Comparison of ENCODE assay signal across 1 cellular context in genomic region chr6:137883400-137883888, GRCh38.
TF ChIP-seq lines count a peak whose summit lies in the region.

No MANE protein-coding gene starts in this region.

TF ChIP-seq in K562, 482 proteins besides CTCF, POLR2A, EP300 and RAD21 (continued from another document):
- peak; percentile 72; the same call in 1 of the 2 replicates for TF ChIP-seq THRB (CRISPR knock-in tag; conservative IDR thresholded peaks at IDR 0.05)
- no peak for TF ChIP-seq HNRNPLL (IDR thresholded peaks at IDR 0.05; ENCODE audit: low read depth, low read length, poor library complexity, severe bottlenecking)
- no peak for TF ChIP-seq KLF16 (IDR thresholded peaks at IDR 0.05)
- no peak for TF ChIP-seq RBM34 (IDR thresholded peaks at IDR 0.05; ENCODE audit: borderline replicate concordance, insufficient read depth, low read length)
- TF ChIP-seq, protein P1, sequence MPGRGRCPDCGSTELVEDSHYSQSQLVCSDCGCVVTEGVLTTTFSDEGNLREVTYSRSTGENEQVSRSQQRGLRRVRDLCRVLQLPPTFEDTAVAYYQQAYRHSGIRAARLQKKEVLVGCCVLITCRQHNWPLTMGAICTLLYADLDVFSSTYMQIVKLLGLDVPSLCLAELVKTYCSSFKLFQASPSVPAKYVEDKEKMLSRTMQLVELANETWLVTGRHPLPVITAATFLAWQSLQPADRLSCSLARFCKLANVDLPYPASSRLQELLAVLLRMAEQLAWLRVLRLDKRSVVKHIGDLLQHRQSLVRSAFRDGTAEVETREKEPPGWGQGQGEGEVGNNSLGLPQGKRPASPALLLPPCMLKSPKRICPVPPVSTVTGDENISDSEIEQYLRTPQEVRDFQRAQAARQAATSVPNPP (IDR thresholded peaks at IDR 0.05; ENCODE audit: borderline replicate concordance, insufficient read depth, insufficient read length): no peak
- no peak for TF ChIP-seq SMC3 (conservative IDR thresholded peaks at IDR 0.05; ENCODE audit: insufficient read depth, low read depth, low read length)
- TF ChIP-seq FOXJ2 (tag; IDR thresholded peaks at IDR 0.05): no peak
- TF ChIP-seq POLR3A (IDR thresholded peaks at IDR 0.05; ENCODE audit: borderline replicate concordance, extremely low read depth, insufficient read depth, insufficient read length): no peak
- no peak for TF ChIP-seq PHB (CRISPR knock-in tag; IDR thresholded peaks at IDR 0.05)
- 0 out of 2 replicates have a peak, but pooled peaks have one; percentile 17 for TF ChIP-seq RHOXF2B (CRISPR knock-in tag; conservative IDR thresholded peaks at IDR 0.05)
- TF ChIP-seq CBX8 (IDR thresholded peaks at IDR 0.05; ENCODE audit: borderline replicate concordance, extremely low read depth, low read depth, low read length, poor library complexity, severe bottlenecking): no peak
- TF ChIP-seq POLR2H (tag; IDR thresholded peaks at IDR 0.05; ENCODE audit: low read depth): no peak
- no peak for TF ChIP-seq GABPB1 (CRISPR knock-in tag; IDR thresholded peaks at IDR 0.05)
- no peak for TF ChIP-seq ZZZ3 (IDR thresholded peaks at IDR 0.05)
- no peak for TF ChIP-seq PTRF (tag; IDR thresholded peaks at IDR 0.05)
- no peak for TF ChIP-seq ZNF644 (tag; IDR thresholded peaks at IDR 0.05; ENCODE audit: low read depth)
- no peak for TF ChIP-seq RBFOX2 (IDR thresholded peaks at IDR 0.05; ENCODE audit: low read depth, low read length)
- no peak for TF ChIP-seq MIER1 (IDR thresholded peaks at IDR 0.05; ENCODE audit: low read depth)
- TF ChIP-seq POLR2B (IDR thresholded peaks at IDR 0.05; ENCODE audit: low read depth, partially characterized antibody): peak; percentile 66
- TF ChIP-seq ELF4 (CRISPR knock-in tag; IDR thresholded peaks at IDR 0.05): peak; percentile 73; the same call in 1 of the 2 replicates
- TF ChIP-seq, protein P2, sequence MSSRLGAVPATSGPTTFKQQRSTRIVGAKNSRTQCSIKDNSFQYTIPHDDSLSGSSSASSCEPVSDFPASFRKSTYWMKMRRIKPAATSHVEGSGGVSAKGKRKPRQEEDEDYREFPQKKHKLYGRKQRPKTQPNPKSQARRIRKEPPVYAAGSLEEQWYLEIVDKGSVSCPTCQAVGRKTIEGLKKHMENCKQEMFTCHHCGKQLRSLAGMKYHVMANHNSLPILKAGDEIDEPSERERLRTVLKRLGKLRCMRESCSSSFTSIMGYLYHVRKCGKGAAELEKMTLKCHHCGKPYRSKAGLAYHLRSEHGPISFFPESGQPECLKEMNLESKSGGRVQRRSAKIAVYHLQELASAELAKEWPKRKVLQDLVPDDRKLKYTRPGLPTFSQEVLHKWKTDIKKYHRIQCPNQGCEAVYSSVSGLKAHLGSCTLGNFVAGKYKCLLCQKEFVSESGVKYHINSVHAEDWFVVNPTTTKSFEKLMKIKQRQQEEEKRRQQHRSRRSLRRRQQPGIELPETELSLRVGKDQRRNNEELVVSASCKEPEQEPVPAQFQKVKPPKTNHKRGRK (tag; IDR thresholded peaks at IDR 0.05): no peak
- 0 out of 2 replicates have a peak, but pooled peaks have one; percentile 43 for TF ChIP-seq ELF2 (CRISPR knock-in tag; IDR thresholded peaks at IDR 0.05)
- TF ChIP-seq MTA2 (IDR thresholded peaks at IDR 0.05; ENCODE audit: low read depth): no peak
- TF ChIP-seq, protein P3, sequence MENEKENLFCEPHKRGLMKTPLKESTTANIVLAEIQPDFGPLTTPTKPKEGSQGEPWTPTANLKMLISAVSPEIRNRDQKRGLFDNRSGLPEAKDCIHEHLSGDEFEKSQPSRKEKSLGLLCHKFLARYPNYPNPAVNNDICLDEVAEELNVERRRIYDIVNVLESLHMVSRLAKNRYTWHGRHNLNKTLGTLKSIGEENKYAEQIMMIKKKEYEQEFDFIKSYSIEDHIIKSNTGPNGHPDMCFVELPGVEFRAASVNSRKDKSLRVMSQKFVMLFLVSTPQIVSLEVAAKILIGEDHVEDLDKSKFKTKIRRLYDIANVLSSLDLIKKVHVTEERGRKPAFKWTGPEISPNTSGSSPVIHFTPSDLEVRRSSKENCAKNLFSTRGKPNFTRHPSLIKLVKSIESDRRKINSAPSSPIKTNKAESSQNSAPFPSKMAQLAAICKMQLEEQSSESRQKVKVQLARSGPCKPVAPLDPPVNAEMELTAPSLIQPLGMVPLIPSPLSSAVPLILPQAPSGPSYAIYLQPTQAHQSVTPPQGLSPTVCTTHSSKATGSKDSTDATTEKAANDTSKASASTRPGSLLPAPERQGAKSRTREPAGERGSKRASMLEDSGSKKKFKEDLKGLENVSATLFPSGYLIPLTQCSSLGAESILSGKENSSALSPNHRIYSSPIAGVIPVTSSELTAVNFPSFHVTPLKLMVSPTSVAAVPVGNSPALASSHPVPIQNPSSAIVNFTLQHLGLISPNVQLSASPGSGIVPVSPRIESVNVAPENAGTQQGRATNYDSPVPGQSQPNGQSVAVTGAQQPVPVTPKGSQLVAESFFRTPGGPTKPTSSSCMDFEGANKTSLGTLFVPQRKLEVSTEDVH (IDR thresholded peaks at IDR 0.05; ENCODE audit: low read depth, partially characterized antibody): peak; percentile 54
- no peak for TF ChIP-seq ATF6 (CRISPR knock-in tag; IDR thresholded peaks at IDR 0.05)
- peak; percentile 48; the same call in 1 of the 2 replicates for TF ChIP-seq POLR2G (IDR thresholded peaks at IDR 0.05; ENCODE audit: low read depth, low read length)
- TF ChIP-seq ZNF395 (CRISPR knock-in tag; IDR thresholded peaks at IDR 0.05): no peak
- no peak for TF ChIP-seq TCF7L2 (IDR thresholded peaks at IDR 0.05; ENCODE audit: low read depth, low read length)
- peak; percentile 61 for TF ChIP-seq SMAD4 (CRISPR knock-in tag; conservative IDR thresholded peaks at IDR 0.05)
- no peak for TF ChIP-seq ELF1 (tag; IDR thresholded peaks at IDR 0.05)
- TF ChIP-seq MAFF (IDR thresholded peaks at IDR 0.05; ENCODE audit: low read length): no peak
- TF ChIP-seq, protein P4, sequence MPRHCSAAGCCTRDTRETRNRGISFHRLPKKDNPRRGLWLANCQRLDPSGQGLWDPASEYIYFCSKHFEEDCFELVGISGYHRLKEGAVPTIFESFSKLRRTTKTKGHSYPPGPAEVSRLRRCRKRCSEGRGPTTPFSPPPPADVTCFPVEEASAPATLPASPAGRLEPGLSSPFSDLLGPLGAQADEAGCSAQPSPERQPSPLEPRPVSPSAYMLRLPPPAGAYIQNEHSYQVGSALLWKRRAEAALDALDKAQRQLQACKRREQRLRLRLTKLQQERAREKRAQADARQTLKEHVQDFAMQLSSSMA (CRISPR knock-in tag; IDR thresholded peaks at IDR 0.05): no peak
- TF ChIP-seq NONO (IDR thresholded peaks at IDR 0.05; ENCODE audit: low read depth in 2 of 2, low read length in 1 of 2): no peak
- no peak for TF ChIP-seq E2F5 (CRISPR knock-in tag; IDR thresholded peaks at IDR 0.05)
- TF ChIP-seq, protein P5, sequence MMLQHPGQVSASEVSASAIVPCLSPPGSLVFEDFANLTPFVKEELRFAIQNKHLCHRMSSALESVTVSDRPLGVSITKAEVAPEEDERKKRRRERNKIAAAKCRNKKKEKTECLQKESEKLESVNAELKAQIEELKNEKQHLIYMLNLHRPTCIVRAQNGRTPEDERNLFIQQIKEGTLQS (IDR thresholded peaks at IDR 0.05): no peak
- TF ChIP-seq, protein P5 (CRISPR knock-in tag; conservative IDR thresholded peaks at IDR 0.05): no peak
- no peak for TF ChIP-seq GATA2 (CRISPR knock-in tag; IDR thresholded peaks at IDR 0.05)
- TF ChIP-seq OTX1 (CRISPR knock-in tag; IDR thresholded peaks at IDR 0.05): peak; percentile 72; the same call in 1 of the 2 replicates
- TF ChIP-seq ETV1 (tag; conservative IDR thresholded peaks at IDR 0.05; ENCODE audit: low read depth): no peak
- TF ChIP-seq HBP1 (CRISPR knock-in tag; IDR thresholded peaks at IDR 0.05): peak; percentile 87; the same call in 1 of the 2 replicates
- no peak for TF ChIP-seq NFIC (IDR thresholded peaks at IDR 0.05)
- TF ChIP-seq, protein P6, sequence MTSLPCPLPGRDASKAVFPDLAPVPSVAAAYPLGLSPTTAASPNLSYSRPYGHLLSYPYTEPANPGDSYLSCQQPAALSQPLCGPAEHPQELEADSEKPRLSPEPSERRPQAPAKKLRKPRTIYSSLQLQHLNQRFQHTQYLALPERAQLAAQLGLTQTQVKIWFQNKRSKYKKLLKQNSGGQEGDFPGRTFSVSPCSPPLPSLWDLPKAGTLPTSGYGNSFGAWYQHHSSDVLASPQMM (CRISPR knock-in tag; IDR thresholded peaks at IDR 0.05): no peak
- TF ChIP-seq FOXJ3 (CRISPR knock-in tag; IDR thresholded peaks at IDR 0.05): no peak
- TF ChIP-seq BDP1 (IDR thresholded peaks at IDR 0.05; ENCODE audit: insufficient read depth, insufficient read length): no peak
- TF ChIP-seq STAT5A (IDR thresholded peaks at IDR 0.05; ENCODE audit: borderline replicate concordance, low read length): no peak
- TF ChIP-seq PHF20 (IDR thresholded peaks at IDR 0.05; ENCODE audit: partially characterized antibody): no peak
- TF ChIP-seq, protein P7, sequence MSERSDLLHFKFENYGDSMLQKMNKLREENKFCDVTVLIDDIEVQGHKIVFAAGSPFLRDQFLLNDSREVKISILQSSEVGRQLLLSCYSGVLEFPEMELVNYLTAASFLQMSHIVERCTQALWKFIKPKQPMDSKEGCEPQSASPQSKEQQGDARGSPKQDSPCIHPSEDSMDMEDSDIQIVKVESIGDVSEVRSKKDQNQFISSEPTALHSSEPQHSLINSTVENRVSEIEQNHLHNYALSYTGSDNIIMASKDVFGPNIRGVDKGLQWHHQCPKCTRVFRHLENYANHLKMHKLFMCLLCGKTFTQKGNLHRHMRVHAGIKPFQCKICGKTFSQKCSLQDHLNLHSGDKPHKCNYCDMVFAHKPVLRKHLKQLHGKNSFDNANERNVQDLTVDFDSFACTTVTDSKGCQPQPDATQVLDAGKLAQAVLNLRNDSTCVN (CRISPR knock-in tag; IDR thresholded peaks at IDR 0.05): 0 out of 2 replicates have a peak, but pooled peaks have one; percentile 44
